8 cellular contexts compared by ENCODE assay signal in the genomic region with DNA sequence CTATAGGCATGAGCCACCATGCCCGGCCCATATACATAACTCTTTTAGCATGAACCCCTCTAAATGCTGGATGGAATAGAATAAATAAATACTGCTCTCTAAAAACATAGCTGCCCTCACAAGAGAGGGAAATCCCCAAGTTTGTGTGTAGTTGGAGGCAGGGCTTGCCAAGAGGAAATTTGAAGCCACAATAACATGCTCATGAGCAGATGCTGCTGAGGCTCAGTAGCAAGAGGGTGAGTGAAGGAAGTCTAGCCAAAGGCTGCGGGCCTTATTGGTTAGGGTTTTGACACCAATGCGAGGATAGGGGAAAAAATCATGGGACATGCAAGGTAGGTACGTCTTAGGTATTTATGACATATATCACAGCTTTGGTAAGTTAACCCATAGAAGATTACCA. TPM values are rescaled to one million over a fixed set of nuclear protein-coding genes. Genes with fewer than 3 reads are reported as not detected.
DNase-seq lines count a peak whose midpoint lies in the region; ATAC-seq lines count a peak whose summit lies in the region.

No MANE protein-coding gene starts in this region.

- ATAC-seq in HG03457 (IDR thresholded peaks at IDR 0.05; ENCODE audit: unreplicated experiment): peak; percentile 78
- peak; percentile 23 to 53 for ATAC-seq in activated naive CD4-positive, alpha-beta T cell treated with anti-CD3 and anti-CD28 coated beads, Interleukin-2, amount 50 U/mL, for 72 hours
- ATAC-seq in stimulated activated naive CD8-positive, alpha-beta T cell treated with anti-CD3 and anti-CD28 coated beads, Interleukin-15, amount 100 ng/mL, for 72 hours: peak; percentile 78

- peak; percentile 31 for DNase-seq in activated CD8-positive, alpha-beta memory T cell treated with anti-CD3 and anti-CD28 coated beads, Interleukin-2, amount 50 U/mL, for 4 hours
- no peak for DNase-seq in activated CD8-positive, alpha-beta memory T cell treated with anti-CD3 and anti-CD28 coated beads, Interleukin-2, amount 50 U/mL, for 48 hours
- peak in 1 of 2 donors; percentile 16 for DNase-seq in activated naive CD4-positive, alpha-beta T cell treated with anti-CD3 and anti-CD28 coated beads, Interleukin-2, amount 50 U/mL, for 72 hours (ENCODE audit: low spot score in 2 of 2)
- peak; percentile 47 to 57 for DNase-seq in stimulated activated naive CD8-positive, alpha-beta T cell treated with anti-CD3 and anti-CD28 coated beads, Interleukin-15, amount 100 ng/mL, for 72 hours
- DNase-seq in mucosa of gallbladder (ENCODE audit: low spot score) (no peak), AG08396 (ENCODE audit: low spot score) (no peak), UCSD-AML1 (lab: John Stamatoyannopoulos, UW; ENCODE audit: unreplicated experiment) (no peak)

- peaks cover 64% of the 10 kb centered on the region for H3K4me1 Mint-ChIP-seq in stimulated activated naive CD8-positive, alpha-beta T cell treated with anti-CD3 and anti-CD28 coated beads, Interleukin-15, amount 100 ng/mL, for 72 hours

- H3K4me3 Mint-ChIP-seq in stimulated activated naive CD8-positive, alpha-beta T cell treated with anti-CD3 and anti-CD28 coated beads, Interleukin-15, amount 100 ng/mL, for 72 hours: peak overlapping the region; percentile 52 to 68

- H3K27ac Mint-ChIP-seq in activated naive CD4-positive, alpha-beta T cell treated with anti-CD3 and anti-CD28 coated beads, Interleukin-2, amount 50 U/mL, for 72 hours: peak overlapping the region; percentile 87 to 96
- peak overlapping the region; percentile 96 to 97 for H3K27ac Mint-ChIP-seq in stimulated activated naive CD8-positive, alpha-beta T cell treated with anti-CD3 and anti-CD28 coated beads, Interleukin-15, amount 100 ng/mL, for 72 hours

- H3K9me3 Mint-ChIP-seq in activated naive CD4-positive, alpha-beta T cell treated with anti-CD3 and anti-CD28 coated beads, Interleukin-2, amount 50 U/mL, for 72 hours: no peaks in the 10 kb centered on the region
- no peaks in the 10 kb centered on the region for H3K9me3 Mint-ChIP-seq in stimulated activated naive CD8-positive, alpha-beta T cell treated with anti-CD3 and anti-CD28 coated beads, Interleukin-15, amount 100 ng/mL, for 72 hours

- H3K36me3 Mint-ChIP-seq in activated naive CD4-positive, alpha-beta T cell treated with anti-CD3 and anti-CD28 coated beads, Interleukin-2, amount 50 U/mL, for 72 hours: peaks cover 0 to 35% of the 10 kb centered on the region in 2 donors

- H3K27me3 Mint-ChIP-seq in stimulated activated naive CD8-positive, alpha-beta T cell treated with anti-CD3 and anti-CD28 coated beads, Interleukin-15, amount 100 ng/mL, for 72 hours: no peaks in the 10 kb centered on the region

RNA-seq across cellular contexts. Expression of a gene that starts 17.3 kb away (rescaled TPM):
- total RNA-seq in activated naive CD4-positive, alpha-beta T cell treated with anti-CD3 and anti-CD28 coated beads, Interleukin-2, amount 50 U/mL, for 72 hours: 10 to 100 TPM; 20.8 to 23.1 TPM
- total RNA-seq in mucosa of gallbladder: 4.7 TPM

Comparison
In these comparisons a context has a peak if more than half of its experiments do, and no peak if none do; other contexts are left out.
1. DNase-seq: peak in activated CD8-positive, alpha-beta memory T cell treated with anti-CD3 and anti-CD28 coated beads, Interleukin-2, amount 50 U/mL, for 4 hours (single experiment) and stimulated activated naive CD8-positive, alpha-beta T cell treated with anti-CD3 and anti-CD28 coated beads, Interleukin-15, amount 100 ng/mL, for 72 hours (2 of 2); none in activated CD8-positive, alpha-beta memory T cell treated with anti-CD3 and anti-CD28 coated beads, Interleukin-2, amount 50 U/mL, for 48 hours (single experiment), mucosa of gallbladder (single experiment), AG08396 (single experiment) and UCSD-AML1 (single experiment).
2. Peak in every context shown above with its lines, with median percentiles within 50 percentile points of each other: ATAC-seq.